23 cellular contexts compared by ENCODE assay signal in the genomic region with DNA sequence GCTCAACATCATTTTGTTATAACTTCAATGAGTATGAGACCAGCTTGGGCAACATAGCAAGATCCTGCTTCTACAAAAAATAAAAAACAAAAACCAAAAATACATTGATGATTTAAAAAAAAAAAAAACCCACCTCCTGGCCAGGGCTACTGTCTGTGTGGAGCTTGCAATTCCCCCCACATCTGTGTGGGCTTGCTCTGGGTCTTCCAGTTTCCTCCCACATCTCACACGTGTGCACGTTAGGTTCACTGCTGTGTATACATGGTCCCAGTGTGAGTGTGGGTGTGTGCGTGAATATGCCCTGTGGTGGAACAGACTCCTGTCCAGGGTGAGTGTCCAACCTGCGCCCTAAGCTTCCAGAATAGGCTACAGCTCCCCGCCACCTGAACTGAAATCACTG.
"Had no signal": no experiment of that assay in that cellular context is flagged by ENCODE, and none has a peak within 500 bp of the region (broad histone marks: within the 10 kb centered on the region; RNA-seq: fewer than 3 reads in every experiment).

No MANE protein-coding gene starts in this region.

- H3K27me3 ChIP-seq: neural progenitor cell, ovary, spleen, suprapubic skin, testis, tibial artery, transverse colon, upper lobe of left lung, uterus had no signal

- H3K4me1 ChIP-seq: psoas muscle, spleen, suprapubic skin, testis, tibial artery, transverse colon, uterus had no signal

- H3K9ac ChIP-seq: neural progenitor cell, parathyroid adenoma had no signal

- H3K4me2 ChIP-seq: neural progenitor cell, smooth muscle cell had no signal

- DNase-seq: naive thymus-derived CD4-positive, alpha-beta T cell; natural killer cell; ovary; psoas muscle; right cardiac atrium; spleen; stimulated activated CD4-positive, alpha-beta T cell treated with anti-CD3 and anti-CD28 coated beads, Interleukin-12 subunit alpha, Interleukin-12 subunit beta, amount 100 ng/mL, for 4 hours; stimulated activated CD4-positive, alpha-beta T cell treated with anti-CD3 and anti-CD28 coated beads, Interleukin-1b, Interleukin-23, amount 100 ng/mL, for 48 hours; stimulated activated CD4-positive, alpha-beta T cell treated with anti-CD3 and anti-CD28 coated beads, Interleukin-4, amount 100 ng/mL, for 1 hour; stimulated activated CD4-positive, alpha-beta T cell treated with anti-CD3 and anti-CD28 coated beads, Interleukin-4, amount 100 ng/mL, for 4 hours; stimulated activated CD8-positive, alpha-beta memory T cell treated with anti-CD3 and anti-CD28 coated beads, Interleukin-4, amount 100 ng/mL, for 48 hours; stimulated activated naive CD8-positive, alpha-beta T cell treated with anti-CD3 and anti-CD28 coated beads, Interleukin-15, amount 100 ng/mL, for 72 hours; stimulated activated naive CD8-positive, alpha-beta T cell treated with anti-CD3 and anti-CD28 coated beads, Interleukin-15, Interleukin-2, amounts not matched to agents 100 U/mL and 50 U/mL, for 24 hours; testis; tibial artery; transverse colon; upper lobe of left lung; uterus had no signal

- H3K9me3 ChIP-seq: ovary, psoas muscle, spleen, suprapubic skin, testis, tibial artery, transverse colon, upper lobe of left lung, uterus had no signal

- H3K4me3 ChIP-seq: neural progenitor cell, ovary, psoas muscle, skin epidermis, smooth muscle cell, spleen, suprapubic skin, testis, tibial artery, transverse colon, upper lobe of left lung, uterus had no signal

- H3K79me2 ChIP-seq: parathyroid adenoma had no signal

- H3K27ac ChIP-seq: neural progenitor cell, ovary, parathyroid adenoma, psoas muscle, skin epidermis, spleen, suprapubic skin, testis, tibial artery, transverse colon, upper lobe of left lung, uterus had no signal

- H3K36me3 ChIP-seq: ovary, suprapubic skin, uterus had no signal

- H2AFZ ChIP-seq: neural progenitor cell, parathyroid adenoma had no signal
